Comparison of ENCODE assay signal across 27 cellular contexts in genomic region chr13:21453352-21454089, GRCh38. TPM values are rescaled to one million over a fixed set of nuclear protein-coding genes. Genes with fewer than 3 reads are reported as not detected.
DNase-seq lines count a peak whose midpoint lies in the region; ATAC-seq and TF ChIP-seq lines count a peak whose summit lies in the region.
"Had no signal": no experiment of that assay in that cellular context is flagged by ENCODE, and none has a peak within 500 bp of the region (broad histone marks: within the 10 kb centered on the region; RNA-seq: fewer than 3 reads in every experiment).

No MANE protein-coding gene starts in this region.

- no peaks in the 10 kb centered on the region for H3K27me3 Mint-ChIP-seq in CD14-positive monocyte (ENCODE audit: low read depth in 3 of 3)
- H3K27me3 Mint-ChIP-seq: activated CD4-positive, alpha-beta T cell treated with anti-CD3 and anti-CD28 coated beads for 36 hours; CD4-positive, alpha-beta memory T cell; naive B cell; stimulated activated naive B cell treated with anti-CD40 and anti-IgM and Interleukin-4, amounts not matched to agents 10 μg/mL and 1 μg/mL and 100 μg/mL, for 72 hours; T-helper 17 cell had no signal

- peak overlapping the region; percentile 12 to 73 for H3K4me3 Mint-ChIP-seq in CD14-positive monocyte
- H3K4me3 Mint-ChIP-seq: activated CD4-positive, alpha-beta T cell treated with anti-CD3 and anti-CD28 coated beads for 36 hours; activated naive CD4-positive, alpha-beta T cell treated with anti-CD3 and anti-CD28 coated beads for 36 hours; GM23338; stimulated activated naive B cell treated with anti-CD40 and anti-IgM and Interleukin-4, amounts not matched to agents 10 μg/mL and 1 μg/mL and 100 μg/mL, for 72 hours had no signal

- H3K27ac ChIP-seq in osteoblast (ENCODE audit: low read depth, low read length): no peak overlapping the region
- H3K27ac ChIP-seq: coronary artery, esophagus muscularis mucosa, thoracic aorta had no signal

- peaks cover 23% of the 10 kb centered on the region for H4K20me1 ChIP-seq in osteoblast (ENCODE audit: insufficient read depth, low read length)

- H3K4me1 ChIP-seq in osteoblast (ENCODE audit: insufficient read depth, low read length): peaks cover 10% of the 10 kb centered on the region

- peak overlapping the region; percentile 32 for H3K4me3 ChIP-seq in osteoblast (ENCODE audit: insufficient read depth, low read length)
- H3K4me3 ChIP-seq: coronary artery, esophagus muscularis mucosa, GM23338, thoracic aorta had no signal

- H3K9me3 ChIP-seq in osteoblast (ENCODE audit: low read depth, low read length): no peaks in the 10 kb centered on the region
- H3K9me3 ChIP-seq: thoracic aorta had no signal

- no peak for ATAC-seq in HG03108 (IDR thresholded peaks at IDR 0.05; ENCODE audit: unreplicated experiment)
- no peak for ATAC-seq in HG03139 (IDR thresholded peaks at IDR 0.05; ENCODE audit: unreplicated experiment)
- ATAC-seq: activated CD4-positive, alpha-beta T cell treated with anti-CD3 and anti-CD28 coated beads for 36 hours; GM23338; stimulated activated naive B cell treated with anti-CD40 and anti-IgM and Interleukin-4, amounts not matched to agents 10 μg/mL and 1 μg/mL and 100 μg/mL, for 72 hours; T-helper 17 cell had no signal

- no peaks in the 10 kb centered on the region for H3K27me3 ChIP-seq in osteoblast (ENCODE audit: insufficient read depth, low read length)
- H3K27me3 ChIP-seq: esophagus muscularis mucosa had no signal

- H3K4me1 Mint-ChIP-seq in CD14-positive monocyte: peaks cover 75% of the 10 kb centered on the region

- DNase-seq in CD14-positive monocyte (ENCODE audit: low spot score) (no peak), HCEC 1CT (peak; percentile 22), fibroblast of the conjunctiva (ENCODE audit: low read depth) (peak; percentile 44), osteoblast (ENCODE audit: insufficient read length, low spot score, missing footprints) (no peak), NCI-H82 (lab: John Stamatoyannopoulos, UW) (no peak)
- DNase-seq in activated CD8-positive, alpha-beta memory T cell treated with anti-CD3 and anti-CD28 coated beads, Interleukin-2, amount 50 U/mL, for 4 hours: no peak
- DNase-seq: activated CD4-positive, alpha-beta T cell treated with anti-CD3 and anti-CD28 coated beads for 36 hours; activated naive CD4-positive, alpha-beta T cell treated with anti-CD3 and anti-CD28 coated beads for 36 hours; CD4-positive, alpha-beta memory T cell; DMS153; KG1; MV-4-11; naive B cell; NCI-H1694; NCI-H2171 treated with DMSO at 0.1 percent for 48 hours; NCI-H69; occipital lobe; RPMI8226; stimulated activated CD4-positive, alpha-beta T cell treated with anti-CD3 and anti-CD28 coated beads, Interleukin-2, amount 100 ng/mL, for 48 hours; stimulated activated naive B cell treated with anti-CD40 and anti-IgM and Interleukin-4, amounts not matched to agents 10 μg/mL and 1 μg/mL and 100 μg/mL, for 72 hours; T-helper 17 cell had no signal

- peaks cover 10 to 18% of the 10 kb centered on the region in 2 donors for H3K36me3 Mint-ChIP-seq in CD14-positive monocyte

- peaks cover 0 to 4% (median 2%) of the 10 kb centered on the region in 7 donors for H3K9me3 Mint-ChIP-seq in CD14-positive monocyte

- no peak for TF ChIP-seq CTCF in CD14-positive monocyte (IDR thresholded peaks at IDR 0.05)
- TF ChIP-seq CTCF in osteoblast (IDR thresholded peaks at IDR 0.05; ENCODE audit: extremely low read depth, low read depth, low read length): no peak

- H3K36me3 ChIP-seq in osteoblast (ENCODE audit: insufficient read depth, low read length): no peaks in the 10 kb centered on the region
- H3K36me3 ChIP-seq: esophagus muscularis mucosa had no signal

- intact Hi-C loops in CD14-positive monocyte (cut with micrococcal nuclease): loop anchor here (10.0 kb wide), 1 partner anchor 49 kb away; no protein-coding TSS in a partner anchor

- H3K4me2 ChIP-seq in osteoblast (ENCODE audit: insufficient read depth, low read length): peak overlapping the region; percentile 3
- H3K4me2 ChIP-seq: GM23338 had no signal

- H2AFZ ChIP-seq in osteoblast (ENCODE audit: low read length): no peak overlapping the region
- H2AFZ ChIP-seq: GM23338 had no signal

- H3K27ac Mint-ChIP-seq in CD14-positive monocyte: peak overlapping the region; percentile 68 to 93 (median 85)
- H3K27ac Mint-ChIP-seq: activated CD4-positive, alpha-beta T cell treated with anti-CD3 and anti-CD28 coated beads for 36 hours; activated naive CD4-positive, alpha-beta T cell treated with anti-CD3 and anti-CD28 coated beads for 36 hours; GM23338; stimulated activated naive B cell treated with anti-CD40 and anti-IgM and Interleukin-4, amounts not matched to agents 10 μg/mL and 1 μg/mL and 100 μg/mL, for 72 hours; T-helper 17 cell had no signal

- H3K79me2 ChIP-seq in osteoblast (ENCODE audit: insufficient read depth, low read length): peaks cover 81% of the 10 kb centered on the region

RNA-seq across cellular contexts. Expression of gene ZDHHC20, which starts 5.6 kb away (rescaled TPM):
- 10 to 100 TPM; 66.8 to 67.8 TPM for polyA plus RNA-seq in CD14-positive monocyte
- total RNA-seq in osteoblast: 110 and 128 TPM in 2 replicates

Comparison
In these comparisons a context has a peak if more than half of its experiments do, and no peak if none do; other contexts are left out.
1. DNase-seq: peak in HCEC 1CT (single experiment) and fibroblast of the conjunctiva (single experiment); none in CD14-positive monocyte (single experiment), osteoblast (single experiment), NCI-H82 (single experiment) and activated CD8-positive, alpha-beta memory T cell treated with anti-CD3 and anti-CD28 coated beads, Interleukin-2, amount 50 U/mL, for 4 hours (single experiment).